20 cellular contexts compared by ENCODE assay signal in the genomic region with DNA sequence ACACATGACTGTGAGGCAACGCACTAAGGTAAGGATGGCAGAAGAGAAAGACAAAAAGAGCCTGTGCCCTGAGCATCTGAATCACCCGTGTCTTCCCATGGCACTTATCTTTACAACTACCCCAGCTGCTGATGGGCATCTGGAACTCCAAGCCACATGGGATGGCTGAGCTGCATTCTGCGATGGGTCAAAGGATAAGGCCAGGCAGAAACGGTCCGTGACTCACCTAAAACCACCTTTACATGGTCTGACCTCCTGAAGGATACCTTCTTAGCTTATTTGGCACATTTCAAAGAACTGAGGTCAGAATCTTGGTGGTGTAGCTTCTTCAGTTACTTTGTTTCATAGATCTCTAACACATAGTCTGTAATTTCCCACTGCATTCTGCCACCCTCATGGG.
"Had no signal": no experiment of that assay in that cellular context is flagged by ENCODE, and none has a peak within 500 bp of the region (broad histone marks: within the 10 kb centered on the region; RNA-seq: fewer than 3 reads in every experiment).

No MANE protein-coding gene starts in this region.

- H3K9me3 ChIP-seq: MG63, SK-N-SH had no signal

- DNase-seq: Karpas-422, KG1, MG63, NCI-H1092, NCI-H1417 treated with DMSO at 0.1 percent for 48 hours, NCI-H146, NCI-H1694 treated with DMSO at 0.1 percent for 48 hours, NCI-H1930, NCI-H2081 treated with DMSO at 0.1 percent for 48 hours, NCI-H2171, NCI-H226, NCI-H446, NCI-H510A, NCI-H524 treated with DMSO at 0.1 percent for 48 hours, NCI-H774, SHP77, SK-N-SH, SW 1271 had no signal

- H3K36me3 ChIP-seq: MG63 had no signal

- ATAC-seq: Panc1 had no signal

- H3K27ac ChIP-seq: RWPE1 had no signal

- H3K4me2 ChIP-seq: SK-N-SH had no signal

- H3K9ac ChIP-seq: SK-N-SH had no signal

- H3K4me3 ChIP-seq: MG63 had no signal

- H3K9me2 ChIP-seq: SK-N-SH had no signal
